ENCODE assay signal across 1 cellular context in the genomic region with DNA sequence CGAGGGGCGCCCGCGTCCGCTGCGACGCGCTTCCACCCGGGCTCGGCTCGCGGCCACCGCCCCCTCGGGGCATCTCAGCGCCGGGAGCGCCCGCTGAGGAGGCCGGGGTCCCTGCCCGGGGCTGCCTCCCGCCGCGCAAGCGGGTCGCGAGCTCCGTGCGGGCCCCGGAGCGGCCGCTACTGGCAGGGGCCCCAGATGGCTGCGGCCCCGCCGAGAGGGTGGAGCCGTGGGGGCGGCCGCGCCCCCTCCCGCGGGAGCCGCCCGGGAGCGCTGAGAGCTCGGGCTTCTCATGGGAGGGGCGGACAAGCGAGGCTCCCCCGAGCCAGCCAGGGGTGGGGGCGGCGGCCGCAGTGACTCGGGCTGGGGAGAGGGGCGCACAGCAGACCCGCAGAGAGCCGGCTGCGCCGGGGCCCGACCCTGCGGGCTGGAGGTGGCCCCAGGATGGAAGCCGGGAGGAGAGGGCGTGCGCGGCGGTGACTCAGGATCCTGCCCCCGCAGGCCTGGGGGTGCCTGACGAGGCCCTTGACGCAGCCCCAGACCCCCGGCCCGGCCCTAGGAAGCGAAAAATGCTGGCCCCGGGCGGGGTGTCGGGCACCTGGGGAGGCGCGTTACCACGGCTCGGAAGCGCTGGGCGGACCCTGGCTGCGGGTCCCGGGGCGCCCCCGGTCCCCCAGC.
TF ChIP-seq lines count a peak whose summit lies in the region.

No MANE protein-coding gene starts in this region.

TF ChIP-seq in HepG2, 621 proteins besides CTCF, POLR2A, EP300 and RAD21 (continued from another document):
- TF ChIP-seq BCL3 (CRISPR knock-in tag; IDR thresholded peaks at IDR 0.05) (no peak), ELF4 (CRISPR knock-in tag; IDR thresholded peaks at IDR 0.05; ENCODE audit: borderline replicate concordance) (no peak), ZNF530 (CRISPR knock-in tag; IDR thresholded peaks at IDR 0.05; ENCODE audit: low read depth) (no peak), JDP2 (CRISPR knock-in tag; IDR thresholded peaks at IDR 0.05; ENCODE audit: borderline replicate concordance) (no peak)
TF ChIP-seq in HepG2: peak in this region for 29.
